In genomic region chr17:64183815-64184397, GRCh38 we compare ENCODE assay signal across 11 cellular contexts. TPM values are rescaled to one million over a fixed set of nuclear protein-coding genes. Genes with fewer than 3 reads are reported as not detected.
DNase-seq lines count a peak whose midpoint lies in the region; ATAC-seq, FAIRE-seq and TF ChIP-seq lines count a peak whose summit lies in the region.
"Had no signal": no experiment of that assay in that cellular context is flagged by ENCODE, and none has a peak within 500 bp of the region (broad histone marks: within the 10 kb centered on the region; RNA-seq: fewer than 3 reads in every experiment).

No MANE protein-coding gene starts in this region.

- H3K9me3 ChIP-seq in HepG2 (ENCODE audit: low read length) (no peaks in the 10 kb centered on the region), right lobe of liver (no peaks in the 10 kb centered on the region)

- no peak overlapping the region for H3K4me2 ChIP-seq in HepG2 (ENCODE audit: low read depth, low read length)
- H3K4me2 ChIP-seq: hepatocyte had no signal

- TF ChIP-seq EP300 in HepG2 (IDR thresholded peaks at IDR 0.05; ENCODE audit: low read depth in 2 of 2, low read length in 2 of 2) (no peak), HepG2 (CRISPR knock-in tag; IDR thresholded peaks at IDR 0.05; ENCODE audit: borderline replicate concordance) (no peak)

- H3K4me1 ChIP-seq in HepG2 (ENCODE audit: insufficient read depth, low read length) (peaks cover 48% of the 10 kb centered on the region), right lobe of liver (peaks cover 0 to 36% (median 13%) of the 10 kb centered on the region in 4 donors)

- H3K36me3 ChIP-seq in HepG2 (replicated peaks in 1 of 2; ENCODE audit: control insufficient read depth in 1 of 2, insufficient read depth in 2 of 2, low read length in 2 of 2) (0 out of 5 replicates have a peak, but pooled peaks cover 0 to 2% of the 10 kb centered on the region in 2 experiments), right lobe of liver (no peaks in the 10 kb centered on the region)

- H3K4me3 ChIP-seq in HepG2 (replicated peaks in 1 of 3; ENCODE audit: insufficient read depth in 1 of 3, low read depth in 2 of 3, low read length in 3 of 3) (no peak overlapping the region), right lobe of liver (no peak overlapping the region)
- H3K4me3 ChIP-seq: hepatocyte had no signal

- DNase-seq in HepG2 (ENCODE audit: low spot score) (no peak), right lobe of liver (no peak), RWPE1 (ENCODE audit: low spot score) (no peak), dermis blood vessel endothelial cell (peak; percentile 31), NCI-H146 treated with DMSO at 0.1 percent for 48 hours (lab: John Stamatoyannopoulos, UW; ENCODE audit: unreplicated experiment) (no peak), HEK293T (ENCODE audit: extremely low spot score) (no peak), HPDE6-E6E7 (ENCODE audit: extremely low spot score) (no peak)
- DNase-seq in stimulated activated CD8-positive, alpha-beta memory T cell treated with anti-CD3 and anti-CD28 coated beads, Interleukin-7, amount 100 ng/mL, for 48 hours (ENCODE audit: extremely low read depth in 1 of 2, low read depth in 1 of 2), result peak; percentile 13 to 35
- DNase-seq: NCI-H2227 treated with DMSO at 0.1 percent for 48 hours had no signal

- ATAC-seq in HepG2, result no peak
- no peak for ATAC-seq in right lobe of liver

- CTCF ChIA-PET in HepG2 (lab: Yijun Ruan, JAX; ENCODE audit: low intra/inter-chr PET ratio, low total read pairs) (no interaction called here), RWPE1 (lab: Yijun Ruan, JAX) (no interaction called here), HEK293T (lab: Yijun Ruan, JAX) (no interaction called here)

- no peak overlapping the region for H3K27ac ChIP-seq in HepG2 (ENCODE audit: extremely low read length, insufficient read depth, low read length)
- H3K27ac ChIP-seq in right lobe of liver, result no peak overlapping the region
- 0 out of 2 replicates have a peak overlapping the region, but pooled peaks have one; percentile 6 for H3K27ac ChIP-seq in RWPE1
- H3K27ac ChIP-seq: hepatocyte had no signal

- BruUV-seq in HepG2 (replicated peaks; lab: Mats Ljungman, UMichigan), result no TSS peak

- peak; percentile 21 for FAIRE-seq in HepG2 (lab: Jason Lieb, UNC)
- FAIRE-seq: GM12892 had no signal

- H3K9ac ChIP-seq in HepG2 (ENCODE audit: insufficient read depth, low read depth, low read length), result no peak overlapping the region

- no peaks in the 10 kb centered on the region for H4K20me1 ChIP-seq in HepG2 (ENCODE audit: insufficient read depth, low read length)

- intact Hi-C loops in HepG2 (cut with micrococcal nuclease; ENCODE audit: unreplicated experiment), result no loop called here
- intact Hi-C loops in right lobe of liver (cut with DNase I), result no loop called here

- POLR2A ChIA-PET in HepG2 (lab: Yijun Ruan, JAX), result interaction anchor here (0.6 to 1.2 kb wide), 2 partner anchors 28 to 395 kb away, joined by 3 to 4 read pairs; no protein-coding TSS in a partner anchor
- POLR2A ChIA-PET in RWPE1 (lab: Yijun Ruan, JAX; ENCODE audit: low non-redundant PET), result no interaction called here
- POLR2A ChIA-PET in HEK293T (lab: Yijun Ruan, JAX), result no interaction called here

- TF ChIP-seq CTCF in HepG2 (CRISPR knock-in tag; IDR thresholded peaks at IDR 0.05) (no peak), right lobe of liver (IDR thresholded peaks at IDR 0.05) (no peak), RWPE1 (conservative IDR thresholded peaks at IDR 0.05; ENCODE audit: low read depth) (no peak)

- no peak overlapping the region for H2AFZ ChIP-seq in HepG2 (ENCODE audit: low read length)
- H2AFZ ChIP-seq: hepatocyte had no signal

- H3K79me2 ChIP-seq in HepG2 (ENCODE audit: insufficient read depth, low read length), result no peaks in the 10 kb centered on the region
- H3K79me2 ChIP-seq: hepatocyte had no signal

- TF ChIP-seq RAD21 in HepG2 (CRISPR knock-in tag; IDR thresholded peaks at IDR 0.05), result no peak

- in situ Hi-C loops in HepG2 (cut with HindIII; ENCODE audit: extremely low pct_ligation_motif_present, low pct_unique_long_range_greater_than_20kb), result loop anchor here (5.0 kb wide), 1 partner anchor 37 kb away; no protein-coding TSS in a partner anchor

- TF ChIP-seq POLR2A in HepG2 (IDR thresholded peaks at IDR 0.05; ENCODE audit: insufficient read depth in 1 of 2, low read depth in 2 of 2, low read length in 2 of 2) (no peak), right lobe of liver (IDR thresholded peaks at IDR 0.05) (no peak)

- WGBS in HepG2 (ENCODE audit: low lambda C conversion rate), result 97% methylated on average over 5 of the region's 5 CpGs
- WGBS in right lobe of liver (ENCODE audit: insufficient coverage, low coverage, low lambda C conversion rate, missing lambda C conversion rate), result 65% methylated on average over 5 of the region's 5 CpGs

- no peaks in the 10 kb centered on the region for H3K27me3 ChIP-seq in HepG2 (ENCODE audit: control insufficient read depth in 1 of 2, insufficient read depth in 2 of 2, low read length in 2 of 2)
- no peaks in the 10 kb centered on the region for H3K27me3 ChIP-seq in right lobe of liver
- H3K27me3 ChIP-seq: hepatocyte had no signal

TF ChIP-seq in HepG2, 621 proteins besides CTCF, POLR2A, EP300 and RAD21:
- TF ChIP-seq ZNF710 (CRISPR knock-in tag; IDR thresholded peaks at IDR 0.05; ENCODE audit: borderline replicate concordance), result no peak

TF ChIP-seq in HEK293T, 16 proteins besides CTCF, POLR2A, EP300 and RAD21:
- TF ChIP-seq LEF1 (IDR thresholded peaks at IDR 0.05; ENCODE audit: borderline replicate concordance) (no peak), FOXK2 (IDR thresholded peaks at IDR 0.05) (no peak), ZNF384 (IDR thresholded peaks at IDR 0.05) (no peak), L3MBTL2 (conservative IDR thresholded peaks at IDR 0.05) (no peak), ELF4 (IDR thresholded peaks at IDR 0.05) (no peak), HDGF (IDR thresholded peaks at IDR 0.05; ENCODE audit: borderline replicate concordance) (no peak), CTBP1 (IDR thresholded peaks at IDR 0.05; ENCODE audit: borderline replicate concordance) (no peak), FOXM1 (IDR thresholded peaks at IDR 0.05; ENCODE audit: borderline replicate concordance) (no peak), SP1 (IDR thresholded peaks at IDR 0.05) (no peak), NFRKB (IDR thresholded peaks at IDR 0.05) (no peak)
- TF ChIP-seq, protein P1, sequence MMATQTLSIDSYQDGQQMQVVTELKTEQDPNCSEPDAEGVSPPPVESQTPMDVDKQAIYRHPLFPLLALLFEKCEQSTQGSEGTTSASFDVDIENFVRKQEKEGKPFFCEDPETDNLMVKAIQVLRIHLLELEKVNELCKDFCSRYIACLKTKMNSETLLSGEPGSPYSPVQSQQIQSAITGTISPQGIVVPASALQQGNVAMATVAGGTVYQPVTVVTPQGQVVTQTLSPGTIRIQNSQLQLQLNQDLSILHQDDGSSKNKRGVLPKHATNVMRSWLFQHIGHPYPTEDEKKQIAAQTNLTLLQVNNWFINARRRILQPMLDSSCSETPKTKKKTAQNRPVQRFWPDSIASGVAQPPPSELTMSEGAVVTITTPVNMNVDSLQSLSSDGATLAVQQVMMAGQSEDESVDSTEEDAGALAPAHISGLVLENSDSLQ (IDR thresholded peaks at IDR 0.05), result no peak
TF ChIP-seq in HEK293T: peak in this region for 0.

RNA-seq across cellular contexts. Expression of gene ERN1, which starts 54.0 kb away (rescaled TPM):
- total RNA-seq in HepG2 (2016; rRNA removed; fragmentation: Illumina TruSeq; extraction: Trizol) (4.1 and 6.0 TPM in 2 replicates), right lobe of liver (10 to 100 TPM; 22.7 to 47.6 (median 28.7) TPM), dermis blood vessel endothelial cell (17.5 and 20.4 TPM in 2 replicates)
- total RNA-seq in HepG2 (2016; cell fraction: cytosol; rRNA removed; fragmentation: Illumina TruSeq; extraction: Trizol; ENCODE audit: low read depth), result 3.0 and 3.8 TPM in 2 replicates
- 3.2 and 7.0 TPM in 2 replicates for total RNA-seq in HepG2 (2016; cell fraction: insoluble cytoplasmic fraction; rRNA removed; fragmentation: Illumina TruSeq; extraction: Trizol)
- total RNA-seq in HepG2 (2016; cell fraction: membrane; rRNA removed; fragmentation: Illumina TruSeq; extraction: Trizol), result 4.2 and 4.8 TPM in 2 replicates
- total RNA-seq in HepG2 (2016; cell fraction: nucleus; rRNA removed; fragmentation: Illumina TruSeq; extraction: Trizol), result 10.8 and 12.6 TPM in 2 replicates
- 12.7 and 15.7 TPM in 2 replicates for polyA plus RNA-seq in HepG2 (2011; rRNA removed)
- 9.1 and 10.3 TPM in 2 replicates for polyA plus RNA-seq in HepG2 (2011; cell fraction: cytosol; rRNA removed)
- polyA plus RNA-seq in HepG2 (2011; cell fraction: nucleus; rRNA removed), result 32.7 and 33.0 TPM in 2 replicates
- 20.8 and 22.2 TPM in 2 replicates for polyA plus RNA-seq in HepG2 (2012)
- 2.9 and 3.1 TPM in 2 replicates for polyA plus RNA-seq in HepG2 (2016; cell fraction: cytosol; fragmentation: Illumina TruSeq; extraction: Trizol; ENCODE audit: low read depth)
- 3.3 and 3.6 TPM in 2 replicates for polyA plus RNA-seq in HepG2 (2016; cell fraction: insoluble cytoplasmic fraction; fragmentation: Illumina TruSeq; extraction: Trizol; ENCODE audit: low read depth)
- polyA plus RNA-seq in HepG2 (2016; cell fraction: membrane; fragmentation: Illumina TruSeq; extraction: Trizol; ENCODE audit: low read depth), result 3.4 and 3.6 TPM in 2 replicates
- 11.5 and 12.4 TPM in 2 replicates for polyA plus RNA-seq in HepG2 (2016; cell fraction: nucleus; fragmentation: Illumina TruSeq; extraction: Trizol; ENCODE audit: insufficient read depth, low read depth)
- polyA minus RNA-seq in HepG2 (2011; rRNA and poly(A)+ RNA removed; ENCODE audit: low replicate concordance), result 10.5 and 30.9 TPM in 2 replicates
- polyA minus RNA-seq in HepG2 (2011; cell fraction: cytosol; rRNA and poly(A)+ RNA removed), result 13.3 and 18.1 TPM in 2 replicates
- 48.8 and 61.2 TPM in 2 replicates for polyA minus RNA-seq in HepG2 (2011; cell fraction: nucleus; rRNA and poly(A)+ RNA removed)

Comparison
In these comparisons a context has a peak if more than half of its experiments do, and no peak if none do; other contexts are left out.
1. DNase-seq: peak in dermis blood vessel endothelial cell (single experiment) and stimulated activated CD8-positive, alpha-beta memory T cell treated with anti-CD3 and anti-CD28 coated beads, Interleukin-7, amount 100 ng/mL, for 48 hours (2 of 2); none in HepG2 (single experiment), right lobe of liver (0 of 3), RWPE1 (single experiment), NCI-H146 treated with DMSO at 0.1 percent for 48 hours (single experiment), HEK293T (single experiment) and HPDE6-E6E7 (single experiment).